ENCODE assay signal across 1 cellular context in the genomic region with DNA sequence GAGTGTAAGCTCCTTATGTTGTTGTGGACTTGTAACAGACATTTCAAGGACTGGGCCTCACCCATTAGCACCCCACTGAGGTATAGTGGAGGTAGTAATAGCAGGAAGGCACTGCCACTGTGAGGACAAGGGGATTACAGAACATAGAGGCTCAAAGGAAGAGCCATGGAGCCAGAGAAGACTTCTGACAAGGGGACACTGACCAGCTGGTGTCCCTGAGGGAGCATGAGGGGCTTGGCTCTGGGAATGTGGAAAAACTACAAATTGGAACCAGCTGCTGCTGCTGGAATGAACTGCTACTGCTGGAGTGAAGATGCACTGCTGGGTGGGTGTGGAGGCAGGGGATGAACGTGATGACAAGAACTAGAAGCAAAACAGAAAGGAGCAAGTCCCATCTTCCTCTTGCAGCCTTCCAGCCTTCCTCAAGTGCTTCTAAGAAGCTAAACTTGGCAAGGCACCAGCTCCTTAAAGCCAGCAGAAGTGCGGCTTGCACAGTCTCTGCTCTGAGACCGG.
TF ChIP-seq lines count a peak whose summit lies in the region.

No MANE protein-coding gene starts in this region.

TF ChIP-seq in WTC11, 78 proteins besides CTCF, POLR2A, EP300 and RAD21 (continued from another document):
- TF ChIP-seq USF2 (CRISPR knock-in tag; IDR thresholded peaks at IDR 0.05) = no peak
- TF ChIP-seq SMAD4 (CRISPR knock-in tag; IDR thresholded peaks at IDR 0.05) = no peak
- no peak for TF ChIP-seq RELA (CRISPR knock-in tag; IDR thresholded peaks at IDR 0.05; ENCODE audit: borderline replicate concordance)
